In the genomic region with DNA sequence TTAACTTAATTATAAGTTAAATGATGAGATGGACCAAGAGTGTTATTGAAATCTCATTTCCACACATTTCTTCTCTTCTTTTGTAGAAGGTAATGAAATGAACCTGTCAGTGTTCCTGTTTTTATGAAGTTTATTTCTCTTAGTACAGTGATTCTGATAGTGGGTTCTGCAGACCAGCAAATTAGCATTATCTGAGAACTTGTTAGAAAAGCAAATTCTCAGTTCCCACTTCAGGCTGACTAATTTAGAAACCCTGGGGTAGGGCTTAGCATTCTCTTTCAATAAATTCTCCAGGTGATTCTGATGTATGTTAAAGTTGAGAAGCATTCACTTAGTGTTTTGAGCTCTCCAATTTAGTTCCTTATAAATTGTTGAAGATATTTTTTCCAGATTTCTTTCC, we compare ENCODE assay signal across 8 cellular contexts.
A peak's percentile ranks its signal among the peaks of the same experiment; 100 is the strongest.
DNase-seq lines count a peak whose midpoint lies in the region; ATAC-seq and FAIRE-seq lines count a peak whose summit lies in the region.
"Not testable (repeated sequence)": the region's sequence is repeated elsewhere in the genome, so short reads cannot be mapped to it uniquely, and the experiment has no call there.

No MANE protein-coding gene starts in this region.

- not testable (repeated sequence) for H3K36me3 Mint-ChIP-seq in activated naive CD8-positive, alpha-beta T cell treated with anti-CD3 and anti-CD28 coated beads, Interleukin-2, amount 50 U/mL, for 24 hours (ENCODE audit: low read depth)

- not testable (repeated sequence) for H3K27ac Mint-ChIP-seq in activated naive CD8-positive, alpha-beta T cell treated with anti-CD3 and anti-CD28 coated beads, Interleukin-2, amount 50 U/mL, for 24 hours

- FAIRE-seq in urothelium cell line (lab: Jason Lieb, UNC): peak; percentile 17

- not testable (repeated sequence) for H3K4me1 Mint-ChIP-seq in activated naive CD8-positive, alpha-beta T cell treated with anti-CD3 and anti-CD28 coated beads, Interleukin-2, amount 50 U/mL, for 24 hours

- H3K27me3 Mint-ChIP-seq in activated naive CD8-positive, alpha-beta T cell treated with anti-CD3 and anti-CD28 coated beads, Interleukin-2, amount 50 U/mL, for 24 hours: not testable (repeated sequence)

- DNase-seq in activated naive CD8-positive, alpha-beta T cell treated with anti-CD3 and anti-CD28 coated beads, Interleukin-2, amount 50 U/mL, for 24 hours; urothelium cell line (ENCODE audit: low spot score): not testable (repeated sequence)

- H3K9me3 Mint-ChIP-seq in activated naive CD8-positive, alpha-beta T cell treated with anti-CD3 and anti-CD28 coated beads, Interleukin-2, amount 50 U/mL, for 24 hours: not testable (repeated sequence)

- peak; percentile 68 for ATAC-seq in GM18511 (IDR thresholded peaks at IDR 0.05; ENCODE audit: unreplicated experiment)
- ATAC-seq in GM19043 (IDR thresholded peaks at IDR 0.05; ENCODE audit: low read depth, unreplicated experiment): peak; percentile 77
- peak; percentile 85 for ATAC-seq in GM21529 (IDR thresholded peaks at IDR 0.05; ENCODE audit: unreplicated experiment)
- ATAC-seq in HG02798 (IDR thresholded peaks at IDR 0.05; ENCODE audit: poor library complexity, unreplicated experiment): peak; percentile 92
- ATAC-seq in HG03135 (IDR thresholded peaks at IDR 0.05; ENCODE audit: unreplicated experiment): peak; percentile 86
- ATAC-seq in HG03521 (IDR thresholded peaks at IDR 0.05; ENCODE audit: unreplicated experiment): peak; percentile 53
- ATAC-seq in activated naive CD8-positive, alpha-beta T cell treated with anti-CD3 and anti-CD28 coated beads, Interleukin-2, amount 50 U/mL, for 24 hours: peak; percentile 80

- H3K4me3 Mint-ChIP-seq in activated naive CD8-positive, alpha-beta T cell treated with anti-CD3 and anti-CD28 coated beads, Interleukin-2, amount 50 U/mL, for 24 hours: not testable (repeated sequence)
